ENCODE assay signal across 10 cellular contexts in the genomic region with DNA sequence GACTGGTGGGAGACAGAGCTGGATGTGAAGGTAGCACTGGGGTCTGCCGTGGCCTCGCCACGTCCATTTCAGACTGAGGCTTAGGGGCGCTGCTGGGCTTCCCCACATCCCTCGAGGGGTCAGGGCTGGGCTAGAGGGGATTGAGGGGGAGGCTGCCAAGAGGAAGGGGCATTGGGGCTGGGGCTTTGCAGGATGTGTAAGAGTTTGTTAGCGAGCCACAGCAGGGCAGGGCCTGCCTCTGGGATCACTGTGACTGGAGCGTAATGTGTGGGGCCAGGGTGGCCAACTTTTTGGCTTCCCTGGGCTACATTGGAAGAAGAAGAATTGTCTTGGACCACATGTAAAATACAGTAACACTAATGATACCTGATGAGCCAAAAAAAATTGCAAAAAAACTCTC. TPM values are rescaled to one million over a fixed set of nuclear protein-coding genes. Genes with fewer than 3 reads are reported as not detected.
A peak's percentile ranks its signal among the peaks of the same experiment; 100 is the strongest.
DNase-seq lines count a peak whose midpoint lies in the region; ATAC-seq and TF ChIP-seq lines count a peak whose summit lies in the region.
"Had no signal": no experiment of that assay in that cellular context is flagged by ENCODE, and none has a peak within 500 bp of the region (broad histone marks: within the 10 kb centered on the region; RNA-seq: fewer than 3 reads in every experiment).

No MANE protein-coding gene starts in this region.

- CTCF ChIA-PET in SK-N-SH (lab: Yijun Ruan, JAX), result interaction anchor here (1.1 to 1.4 kb wide), 5 partner anchors 18 to 430 kb away, joined by 3 to 4 read pairs (median 3); a partner anchor contains a TSS

- peaks cover 43% of the 10 kb centered on the region; the same call in 1 of the 2 replicates for H3K79me2 ChIP-seq in SK-N-SH (ENCODE audit: insufficient read depth)

- peaks cover 6 to 56% of the 10 kb centered on the region in 2 experiments; a peak in 3 of 4 replicates for H3K4me1 ChIP-seq in SK-N-SH (ENCODE audit: control insufficient read depth in 1 of 2, insufficient read depth in 2 of 2, low read depth in 1 of 2, low read length in 1 of 2)
- H3K4me1 ChIP-seq in sigmoid colon, result peaks cover 0 to 48% (median 27%) of the 10 kb centered on the region in 4 donors
- peaks cover 16% of the 10 kb centered on the region for H3K4me1 ChIP-seq in psoas muscle

- no peaks in the 10 kb centered on the region for H3K9me2 ChIP-seq in SK-N-SH

- ATAC-seq in HG02970 (IDR thresholded peaks at IDR 0.05; ENCODE audit: low FRiP score, unreplicated experiment), result no peak
- ATAC-seq in psoas muscle, result no peak

- POLR2A ChIA-PET in SK-N-SH (lab: Yijun Ruan, JAX), result interaction anchor here (1.4 kb wide), 1 partner anchor 44 kb away, joined by 5 read pairs; a partner anchor contains a TSS

- H3K9me3 Mint-ChIP-seq in endothelial cell (ENCODE audit: unreplicated experiment), result no peaks in the 10 kb centered on the region

- TF ChIP-seq RAD21 in SK-N-SH (IDR thresholded peaks at IDR 0.05; ENCODE audit: low read length), result no peak

- peak overlapping the region; percentile 69 to 95 for H3K27ac ChIP-seq in SK-N-SH (ENCODE audit: low read depth in 2 of 2, low read length in 1 of 2)
- peak overlapping the region in 3 of 4 donors; percentile 80 to 92 (median 87) for H3K27ac ChIP-seq in sigmoid colon
- H3K27ac ChIP-seq in psoas muscle, result no peak overlapping the region
- H3K27ac ChIP-seq: HL-60 had no signal

- peaks cover 8% of the 10 kb centered on the region for H3K27me3 Mint-ChIP-seq in endothelial cell (ENCODE audit: unreplicated experiment)

- TF ChIP-seq POLR2A in sigmoid colon (IDR thresholded peaks at IDR 0.05), result no peak

- DNase-seq in GM12865 (ENCODE audit: low read depth) (no peak), SK-N-SH (no peak), endothelial cell (ENCODE audit: low spot score) (no peak), sigmoid colon (no peak), iPS-NIHi11 (ENCODE audit: low spot score) (no peak), psoas muscle (no peak), cerebellum (ENCODE audit: low spot score) (no peak)

- H4K20me1 ChIP-seq in SK-N-SH (ENCODE audit: insufficient read depth), result peaks cover 36% of the 10 kb centered on the region

- H3K9me3 ChIP-seq in SK-N-SH (no peaks in the 10 kb centered on the region), sigmoid colon (no peaks in the 10 kb centered on the region), psoas muscle (no peaks in the 10 kb centered on the region)

- H3K4me2 ChIP-seq in SK-N-SH, result peak overlapping the region; percentile 88

- WGBS in SK-N-SH (ENCODE audit: low lambda C conversion rate), result 95% methylated on average over 7 of the region's 7 CpGs
- WGBS in sigmoid colon, 2 donors, result 97 to 98% methylated on average over 7 of the region's 7 CpGs
- 93 to 98% (median 97%) methylated on average over 7 of the region's 7 CpGs for WGBS in psoas muscle, 3 donors

- H3K4me1 Mint-ChIP-seq in endothelial cell (ENCODE audit: unreplicated experiment), result peaks cover 5% of the 10 kb centered on the region

- no peaks in the 10 kb centered on the region for H3K36me3 ChIP-seq in SK-N-SH (replicated peaks in 1 of 2; ENCODE audit: control insufficient read depth in 1 of 2, insufficient read depth in 2 of 2, low read length in 1 of 2)
- no peaks in the 10 kb centered on the region for H3K36me3 ChIP-seq in sigmoid colon
- no peaks in the 10 kb centered on the region for H3K36me3 ChIP-seq in psoas muscle (ENCODE audit: insufficient read depth in 1 of 2, low read depth in 1 of 2)

- no peak overlapping the region for H2AFZ ChIP-seq in SK-N-SH (ENCODE audit: low read depth)

- H3K27me3 ChIP-seq in SK-N-SH (ENCODE audit: insufficient read depth) (no peaks in the 10 kb centered on the region), sigmoid colon (no peaks in the 10 kb centered on the region), psoas muscle (ENCODE audit: insufficient read depth in 3 of 3, low read length in 2 of 3) (peaks cover 0 to 1% (median 0%) of the 10 kb centered on the region in 3 donors)

- H3K4me3 ChIP-seq in GM12865 (ENCODE audit: low read depth, low read length) (peak overlapping the region; percentile 42), SK-N-SH (ENCODE audit: low read depth in 2 of 2, low read length in 1 of 2) (no peak overlapping the region), sigmoid colon (no peak overlapping the region), psoas muscle (no peak overlapping the region)

- peak overlapping the region; percentile 87 for H3K4me3 Mint-ChIP-seq in endothelial cell (ENCODE audit: unreplicated experiment)

- TF ChIP-seq EP300 in SK-N-SH (IDR thresholded peaks at IDR 0.05; ENCODE audit: borderline replicate concordance in 1 of 2, low read depth in 1 of 2, low read length in 1 of 2), result no peak
- no peak for TF ChIP-seq EP300 in sigmoid colon (IDR thresholded peaks at IDR 0.05)

- TF ChIP-seq CTCF in GM12865 (IDR thresholded peaks at IDR 0.05; ENCODE audit: insufficient read depth, low read depth, low read length, missing control alignments) (no peak), SK-N-SH (IDR thresholded peaks at IDR 0.05) (no peak), endothelial cell (IDR thresholded peaks at IDR 0.05; ENCODE audit: unreplicated experiment) (no peak), sigmoid colon (IDR thresholded peaks at IDR 0.05) (no peak), psoas muscle (IDR thresholded peaks at IDR 0.05) (no peak)

- no peak overlapping the region for H3K9ac ChIP-seq in SK-N-SH

- peaks cover 26% of the 10 kb centered on the region for H3K36me3 Mint-ChIP-seq in endothelial cell (ENCODE audit: low read depth, unreplicated experiment)

- peak overlapping the region; percentile 92 for H3K27ac Mint-ChIP-seq in endothelial cell (ENCODE audit: unreplicated experiment)

- intact Hi-C loops in sigmoid colon (cut with DNase I), result no loop called here
- intact Hi-C loops in psoas muscle (cut with DNase I), result no loop called here

- H3F3A ChIP-seq in SK-N-SH (replicated peaks; ENCODE audit: insufficient read depth), result peaks cover 13% of the 10 kb centered on the region

TF ChIP-seq in SK-N-SH, 30 proteins besides CTCF, POLR2A, EP300 and RAD21 (continues in another document):
- TF ChIP-seq FOXM1 (IDR thresholded peaks at IDR 0.05; ENCODE audit: low read depth), result no peak
- TF ChIP-seq SIN3A (IDR thresholded peaks at IDR 0.05; ENCODE audit: borderline replicate concordance, low read depth, low read length), result no peak
- TF ChIP-seq, protein P1, sequence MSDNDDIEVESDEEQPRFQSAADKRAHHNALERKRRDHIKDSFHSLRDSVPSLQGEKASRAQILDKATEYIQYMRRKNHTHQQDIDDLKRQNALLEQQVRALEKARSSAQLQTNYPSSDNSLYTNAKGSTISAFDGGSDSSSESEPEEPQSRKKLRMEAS (IDR thresholded peaks at IDR 0.05; ENCODE audit: low read depth), result no peak

RNA-seq across cellular contexts. Expression of a gene that starts 14.1 kb away (rescaled TPM):
- polyA plus RNA-seq in SK-N-SH (2012; rRNA removed) (4.4 and 8.6 TPM in 2 replicates), sigmoid colon (1 to 10 TPM; 1.4 to 6.0 (median 1.8) TPM), psoas muscle (1 to 10 TPM; 2.3 to 4.2 (median 3.2) TPM)
- 1.4 and 3.3 TPM in 2 replicates for polyA plus RNA-seq in SK-N-SH (2012; cell fraction: cytosol; rRNA removed)
- 14.1 and 16.6 TPM in 2 replicates for polyA plus RNA-seq in SK-N-SH (2012; cell fraction: nucleus; rRNA removed)
- total RNA-seq in endothelial cell (ENCODE audit: unreplicated experiment) (108 TPM), sigmoid colon (10 to 100 TPM in 1 of 4 donors, 1 to 10 TPM in 3; 3.1 to 11.6 (median 4.3) TPM), psoas muscle (1 to 10 TPM; 4.2 to 6.7 (median 4.9) TPM), cerebellum (7.7 TPM)

RNA-seq across cellular contexts. Expression of a gene that starts 22.8 kb away (rescaled TPM):
- polyA plus RNA-seq in SK-N-SH (2012; rRNA removed) (not detected in 2 replicates), sigmoid colon (under 1 TPM in 1 of 3 donors, not detected in 2; 0.13 TPM), psoas muscle (under 1 TPM in 1 of 3 donors, not detected in 2; 0.16 TPM)
- polyA plus RNA-seq in SK-N-SH (2012; cell fraction: cytosol; rRNA removed), result 0.03 TPM in 1 of 2 replicates, not detected in the other
- 0.04 TPM in 1 of 2 replicates, not detected in the other for polyA plus RNA-seq in SK-N-SH (2012; cell fraction: nucleus; rRNA removed)
- total RNA-seq in endothelial cell (ENCODE audit: unreplicated experiment) (not detected), sigmoid colon (not detected), psoas muscle (not detected), cerebellum (0.36 TPM)
- total RNA-seq: mammary epithelial cell had no signal

RNA-seq across cellular contexts. Expression of a gene that starts 26.9 kb away (rescaled TPM):
- polyA plus RNA-seq in SK-N-SH (2012; rRNA removed) (39.2 and 41.4 TPM in 2 replicates), sigmoid colon (10 to 100 TPM; 30.5 to 85.3 (median 33.0) TPM), psoas muscle (10 to 100 TPM; 37.4 to 92.0 (median 60.8) TPM)
- polyA plus RNA-seq in SK-N-SH (2012; cell fraction: cytosol; rRNA removed), result 19.6 and 30.3 TPM in 2 replicates
- 46.7 and 47.9 TPM in 2 replicates for polyA plus RNA-seq in SK-N-SH (2012; cell fraction: nucleus; rRNA removed)
- total RNA-seq in endothelial cell (ENCODE audit: unreplicated experiment) (40.6 TPM), sigmoid colon (10 to 100 TPM; 21.4 to 37.2 (median 27.7) TPM), psoas muscle (10 to 100 TPM; 17.8 to 56.8 (median 50.6) TPM), cerebellum (19.0 TPM)

RNA-seq across cellular contexts. Expression of a gene that starts 44.2 kb away (rescaled TPM):
- polyA plus RNA-seq in SK-N-SH (2012; rRNA removed), result 47.9 and 51.5 TPM in 2 replicates
- polyA plus RNA-seq in SK-N-SH (2012; cell fraction: cytosol; rRNA removed), result 12.5 and 25.5 TPM in 2 replicates
- polyA plus RNA-seq in SK-N-SH (2012; cell fraction: nucleus; rRNA removed), result 169 and 222 TPM in 2 replicates
- 53.1 TPM for total RNA-seq in endothelial cell (ENCODE audit: unreplicated experiment)
- total RNA-seq in sigmoid colon, result 10 to 100 TPM; 14.3 to 33.1 (median 30.4) TPM
- polyA plus RNA-seq in sigmoid colon, result 10 to 100 TPM; 22.4 to 65.8 (median 43.8) TPM
- 10 to 100 TPM; 17.4 to 28.0 (median 20.3) TPM for total RNA-seq in psoas muscle
- 10 to 100 TPM; 30.8 to 77.9 (median 39.0) TPM for polyA plus RNA-seq in psoas muscle
- 30.9 TPM for total RNA-seq in cerebellum

RNA-seq across cellular contexts. Expression of a gene that starts 46.6 kb away (rescaled TPM):
- polyA plus RNA-seq in SK-N-SH (2012; rRNA removed), result not detected in 2 replicates
- not detected in 2 replicates for polyA plus RNA-seq in SK-N-SH (2012; cell fraction: cytosol; rRNA removed)
- not detected in 2 replicates for polyA plus RNA-seq in SK-N-SH (2012; cell fraction: nucleus; rRNA removed)
- total RNA-seq in endothelial cell (ENCODE audit: unreplicated experiment), result not detected
- total RNA-seq in sigmoid colon, result not detected
- polyA plus RNA-seq in sigmoid colon, result not detected
- not detected for total RNA-seq in psoas muscle
- not detected for polyA plus RNA-seq in psoas muscle
- not detected for total RNA-seq in cerebellum
- total RNA-seq: mammary epithelial cell had no signal
- polyA plus RNA-seq: mammary epithelial cell had no signal
